In genomic region chr14:41916313-41916712, GRCh38 we compare ENCODE assay signal across 28 cellular contexts.
"Had no signal": no experiment of that assay in that cellular context is flagged by ENCODE, and none has a peak within 500 bp of the region (broad histone marks: within the 10 kb centered on the region; RNA-seq: fewer than 3 reads in every experiment).

No MANE protein-coding gene starts in this region.

- H3K27me3 ChIP-seq: neural progenitor cell, ovary, stomach, thyroid gland, tibial nerve, upper lobe of left lung, vagina had no signal

- H3K9ac ChIP-seq: neural progenitor cell, parathyroid adenoma had no signal

- H3K9me3 Mint-ChIP-seq: neural progenitor cell had no signal

- H3K4me2 ChIP-seq: neural progenitor cell had no signal

- H3K9me3 ChIP-seq: ovary, psoas muscle, thoracic aorta, thyroid gland, upper lobe of left lung, vagina had no signal

- H3K27me3 Mint-ChIP-seq: progenitor cell of endocrine pancreas; stimulated activated naive B cell treated with anti-CD40 and anti-IgM and Interleukin-4, amounts not matched to agents 10 μg/mL and 1 μg/mL and 100 μg/mL, for 72 hours; stimulated activated naive CD8-positive, alpha-beta T cell treated with anti-CD3 and anti-CD28 coated beads, Interleukin-15, Interleukin-2, amounts not matched to agents 100 ng/mL and 50 ng/mL, for 24 hours had no signal

- H3K4me1 ChIP-seq: neural progenitor cell, parathyroid adenoma, psoas muscle, stomach, thyroid gland, tibial nerve, upper lobe of left lung, vagina had no signal

- H3K36me3 Mint-ChIP-seq: natural killer cell; neural progenitor cell; stimulated activated effector memory CD8-positive, alpha-beta T cell treated with anti-CD3 and anti-CD28 coated beads, Interleukin-12 subunit alpha, Interleukin-12 subunit beta, amount 100 ng/mL, for 72 hours; stimulated activated naive B cell treated with anti-CD40 and anti-IgM and Interleukin-4, amounts not matched to agents 10 μg/mL and 1 μg/mL and 100 μg/mL, for 72 hours had no signal

- H3K27ac Mint-ChIP-seq: natural killer cell; nephron; neural progenitor cell; progenitor cell of endocrine pancreas; stimulated activated effector memory CD8-positive, alpha-beta T cell treated with anti-CD3 and anti-CD28 coated beads, Interleukin-12 subunit alpha, Interleukin-12 subunit beta, amount 100 ng/mL, for 72 hours; stimulated activated naive B cell treated with anti-CD40 and anti-IgM and Interleukin-4, amounts not matched to agents 10 μg/mL and 1 μg/mL and 100 μg/mL, for 72 hours; stimulated activated naive CD8-positive, alpha-beta T cell treated with anti-CD3 and anti-CD28 coated beads, Interleukin-15, Interleukin-2, amounts not matched to agents 100 ng/mL and 50 ng/mL, for 24 hours had no signal

- H3K4me3 ChIP-seq: neural progenitor cell, ovary, psoas muscle, skin epidermis, stomach, thoracic aorta, thyroid gland, tibial nerve, upper lobe of left lung, vagina had no signal

- DNase-seq: natural killer cell; occipital lobe; ovary; posterior cingulate gyrus; psoas muscle; right cardiac atrium; stimulated activated CD4-positive, alpha-beta T cell treated with anti-CD3 and anti-CD28 coated beads, Interleukin-15, amount 100 ng/mL, for 24 hours; stimulated activated CD4-positive, alpha-beta T cell treated with anti-CD3 and anti-CD28 coated beads, Interleukin-2, amount 100 ng/mL, for 24 hours; stimulated activated CD4-positive, alpha-beta T cell treated with anti-CD3 and anti-CD28 coated beads, Interleukin-2, amount 100 ng/mL, for 48 hours; stimulated activated CD4-positive, alpha-beta T cell treated with anti-CD3 and anti-CD28 coated beads, Interleukin-4, amount 100 ng/mL, for 24 hours; stimulated activated naive B cell treated with anti-CD40 and anti-IgM and Interleukin-4, amounts not matched to agents 10 μg/mL and 1 μg/mL and 100 μg/mL, for 72 hours; stimulated activated naive CD4-positive, alpha-beta T cell treated with Interleukin-2 at 50 U/mL for 16 hours; stomach; thyroid gland; trophoblast cell; upper lobe of left lung had no signal

- H3K36me3 ChIP-seq: neural progenitor cell, ovary, stomach, thoracic aorta, thyroid gland, tibial nerve, upper lobe of left lung, vagina had no signal

- H3K79me2 ChIP-seq: parathyroid adenoma had no signal

- H3K4me1 Mint-ChIP-seq: natural killer cell; nephron; neural progenitor cell; stimulated activated effector memory CD8-positive, alpha-beta T cell treated with anti-CD3 and anti-CD28 coated beads, Interleukin-12 subunit alpha, Interleukin-12 subunit beta, amount 100 ng/mL, for 72 hours; stimulated activated naive B cell treated with anti-CD40 and anti-IgM and Interleukin-4, amounts not matched to agents 10 μg/mL and 1 μg/mL and 100 μg/mL, for 72 hours had no signal

- H2AFZ ChIP-seq: neural progenitor cell, parathyroid adenoma had no signal

- FAIRE-seq: urothelium cell line had no signal

- H3K4me3 Mint-ChIP-seq: natural killer cell; nephron; neural progenitor cell; stimulated activated effector memory CD8-positive, alpha-beta T cell treated with anti-CD3 and anti-CD28 coated beads, Interleukin-12 subunit alpha, Interleukin-12 subunit beta, amount 100 ng/mL, for 72 hours; stimulated activated naive B cell treated with anti-CD40 and anti-IgM and Interleukin-4, amounts not matched to agents 10 μg/mL and 1 μg/mL and 100 μg/mL, for 72 hours; stimulated activated naive CD8-positive, alpha-beta T cell treated with anti-CD3 and anti-CD28 coated beads, Interleukin-15, Interleukin-2, amounts not matched to agents 100 ng/mL and 50 ng/mL, for 24 hours had no signal

- H3K27ac ChIP-seq: neural progenitor cell, ovary, parathyroid adenoma, psoas muscle, skin epidermis, stomach, thoracic aorta, thyroid gland, tibial nerve, upper lobe of left lung, vagina had no signal

- ATAC-seq: natural killer cell; psoas muscle; right cardiac atrium; sciatic nerve; stimulated activated effector memory CD8-positive, alpha-beta T cell treated with anti-CD3 and anti-CD28 coated beads, Interleukin-12 subunit alpha, Interleukin-12 subunit beta, amount 100 ng/mL, for 72 hours; stimulated activated naive B cell treated with anti-CD40 and anti-IgM and Interleukin-4, amounts not matched to agents 10 μg/mL and 1 μg/mL and 100 μg/mL, for 72 hours had no signal
